ENCODE assay signal across 17 cellular contexts in the genomic region with DNA sequence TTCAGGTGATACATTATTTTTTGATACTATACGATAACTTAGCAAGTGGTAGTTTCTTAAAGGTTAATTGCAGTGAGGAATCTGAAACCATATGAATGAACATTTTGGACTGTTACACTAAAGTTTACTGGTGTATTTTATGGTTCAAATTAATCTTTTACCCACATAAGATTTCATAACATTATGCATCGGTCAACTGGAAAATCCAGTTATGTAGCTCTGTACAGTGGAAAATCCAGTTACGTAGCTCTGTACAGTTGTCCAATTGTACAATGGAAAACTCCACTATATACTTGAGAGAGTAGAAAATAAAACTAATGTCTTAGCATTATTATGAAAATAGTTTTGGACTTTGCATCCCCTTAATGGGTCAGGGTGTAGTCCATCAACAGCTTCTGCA. TPM values are rescaled to one million over a fixed set of nuclear protein-coding genes. Genes with fewer than 3 reads are reported as not detected.
DNase-seq lines count a peak whose midpoint lies in the region; ATAC-seq and TF ChIP-seq lines count a peak whose summit lies in the region.
"Had no signal": no experiment of that assay in that cellular context is flagged by ENCODE, and none has a peak within 500 bp of the region (broad histone marks: within the 10 kb centered on the region; RNA-seq: fewer than 3 reads in every experiment).

No MANE protein-coding gene starts in this region.

- H3K27me3 ChIP-seq in prostate gland (replicated peaks; ENCODE audit: insufficient read depth) (no peaks in the 10 kb centered on the region), tibial nerve (no peaks in the 10 kb centered on the region)
- H3K27me3 ChIP-seq: dorsolateral prefrontal cortex, uterus had no signal

- CTCF ChIA-PET in T-cell (lab: Charles Lee) = interaction anchor here (1.0 to 7.2 kb wide), 8 partner anchors 20 to 237 kb away, joined by 4 to 128 read pairs (median 6); a partner anchor contains a TSS

- no peak for DNase-seq in activated CD4-positive, alpha-beta T cell treated with anti-CD3 and anti-CD28 coated beads, Interleukin-2, amount 10 ng/mL, durations not matched to agents 24 days and 14 days
- no peak for DNase-seq in activated CD4-positive, alpha-beta T cell treated with anti-CD3 and anti-CD28 coated beads, Interleukin-2, amount 50 U/mL, for 1 hour
- no peak for DNase-seq in T-cell
- DNase-seq in epithelial cell of prostate (ENCODE audit: low read depth, low spot score) = peak; percentile 33
- DNase-seq in prostate gland (ENCODE audit: low spot score) = peak; percentile 55
- no peak for DNase-seq in tibial nerve (ENCODE audit: low spot score in 2 of 2)
- DNase-seq in NCI-H1105 (lab: John Stamatoyannopoulos, UW) = no peak
- no peak for DNase-seq in coronary artery (ENCODE audit: low spot score)
- DNase-seq: ACHN, DND-41, dorsolateral prefrontal cortex, NCI-H2171, nucleus accumbens, uterus, WERI-Rb-1 had no signal

- H3K4me3 Mint-ChIP-seq in activated CD4-positive, alpha-beta T cell treated with anti-CD3 and anti-CD28 coated beads, Interleukin-2, amount 10 ng/mL, durations not matched to agents 24 days and 14 days = peak overlapping the region; percentile 97
- H3K4me3 Mint-ChIP-seq in T-cell = peak overlapping the region; percentile 44 to 99 (median 67)

- no peak for ATAC-seq in T-cell (replicated peaks in 1 of 4)

- intact Hi-C loops in activated CD4-positive, alpha-beta T cell treated with anti-CD3 and anti-CD28 coated beads, Interleukin-2, amount 10 ng/mL, durations not matched to agents 24 days and 14 days (cut with micrococcal nuclease) = no loop called here
- intact Hi-C loops in prostate gland (cut with DNase I) = no loop called here

- peak overlapping the region; percentile 84 for H3K27ac ChIP-seq in epithelial cell of prostate
- peak overlapping the region; percentile 97 for H3K27ac ChIP-seq in prostate gland
- H3K27ac ChIP-seq in tibial nerve = no peak overlapping the region
- no peak overlapping the region for H3K27ac ChIP-seq in coronary artery
- H3K27ac ChIP-seq: KMS-11, WERI-Rb-1 had no signal

- POLR2A ChIA-PET in T-cell (lab: Charles Lee) = interaction anchor here in 1 of 2 donors (0.7 to 5.3 kb wide), 2 partner anchors 58 to 68 kb away, joined by 3 to 41 read pairs; a partner anchor contains a TSS

- no peak for TF ChIP-seq EP300 in tibial nerve (IDR thresholded peaks at IDR 0.05)

- H3K36me3 ChIP-seq in prostate gland (no peaks in the 10 kb centered on the region), tibial nerve (peaks cover 0 to 4% (median 0%) of the 10 kb centered on the region in 3 donors)
- H3K36me3 ChIP-seq: uterus had no signal

- 45% methylated on average over 3 of the region's 3 CpGs for WGBS in prostate gland
- WGBS in tibial nerve, 2 donors = 93 to 97% methylated on average over 3 of the region's 3 CpGs

- H3K4me1 Mint-ChIP-seq in activated CD4-positive, alpha-beta T cell treated with anti-CD3 and anti-CD28 coated beads, Interleukin-2, amount 10 ng/mL, durations not matched to agents 24 days and 14 days = peaks cover 27% of the 10 kb centered on the region
- peaks cover 42 to 49% (median 47%) of the 10 kb centered on the region in 3 donors for H3K4me1 Mint-ChIP-seq in T-cell

- H3K9me3 ChIP-seq in prostate gland = no peaks in the 10 kb centered on the region
- H3K9me3 ChIP-seq in tibial nerve = no peaks in the 10 kb centered on the region
- H3K9me3 ChIP-seq: uterus had no signal

- TF ChIP-seq CTCF in prostate gland (IDR thresholded peaks at IDR 0.05) = no peak
- TF ChIP-seq CTCF in tibial nerve (IDR thresholded peaks at IDR 0.05) = no peak
- no peak for TF ChIP-seq CTCF in coronary artery (IDR thresholded peaks at IDR 0.05)

- H3K9me3 Mint-ChIP-seq in activated CD4-positive, alpha-beta T cell treated with anti-CD3 and anti-CD28 coated beads, Interleukin-2, amount 10 ng/mL, durations not matched to agents 24 days and 14 days = no peaks in the 10 kb centered on the region
- no peaks in the 10 kb centered on the region for H3K9me3 Mint-ChIP-seq in T-cell

- no peaks in the 10 kb centered on the region for H3K27me3 Mint-ChIP-seq in activated CD4-positive, alpha-beta T cell treated with anti-CD3 and anti-CD28 coated beads, Interleukin-2, amount 10 ng/mL, durations not matched to agents 24 days and 14 days
- H3K27me3 Mint-ChIP-seq in T-cell = no peaks in the 10 kb centered on the region

- peaks cover 8% of the 10 kb centered on the region for H3K4me1 ChIP-seq in prostate gland (replicated peaks)
- peaks cover 0 to 24% (median 13%) of the 10 kb centered on the region in 4 donors for H3K4me1 ChIP-seq in tibial nerve
- H3K4me1 ChIP-seq: uterus had no signal

- TF ChIP-seq POLR2A in prostate gland (IDR thresholded peaks at IDR 0.05) (no peak), tibial nerve (IDR thresholded peaks at IDR 0.05) (no peak)

- peak overlapping the region in 1 of 2 donors; percentile 10 for H3K4me3 ChIP-seq in prostate gland
- no peak overlapping the region for H3K4me3 ChIP-seq in tibial nerve
- H3K4me3 ChIP-seq in coronary artery = no peak overlapping the region
- H3K4me3 ChIP-seq: uterus had no signal

- H3K36me3 Mint-ChIP-seq in activated CD4-positive, alpha-beta T cell treated with anti-CD3 and anti-CD28 coated beads, Interleukin-2, amount 10 ng/mL, durations not matched to agents 24 days and 14 days (ENCODE audit: low read depth) = peaks cover 17% of the 10 kb centered on the region
- H3K36me3 Mint-ChIP-seq in T-cell = peaks cover 3% of the 10 kb centered on the region

- H3K27ac Mint-ChIP-seq in activated CD4-positive, alpha-beta T cell treated with anti-CD3 and anti-CD28 coated beads, Interleukin-2, amount 10 ng/mL, durations not matched to agents 24 days and 14 days = peak overlapping the region; percentile 70
- peak overlapping the region; percentile 89 to 93 for H3K27ac Mint-ChIP-seq in T-cell

RNA-seq across cellular contexts. Expression of a gene that starts 2.0 kb away (rescaled TPM):
- total RNA-seq in activated CD4-positive, alpha-beta T cell treated with anti-CD3 and anti-CD28 coated beads, Interleukin-2, amount 10 ng/mL, durations not matched to agents 24 days and 14 days = 52.6 and 52.8 TPM in 2 replicates
- 10 to 100 TPM; 83.3 to 99.3 (median 84.9) TPM for total RNA-seq in T-cell
- total RNA-seq in prostate gland = 10 to 100 TPM; 60.7 to 86.9 TPM
- total RNA-seq in tibial nerve = 10 to 100 TPM; 43.5 to 59.6 (median 52.0) TPM

RNA-seq across cellular contexts. Expression of a gene that starts 59.5 kb away (rescaled TPM):
- total RNA-seq in activated CD4-positive, alpha-beta T cell treated with anti-CD3 and anti-CD28 coated beads, Interleukin-2, amount 10 ng/mL, durations not matched to agents 24 days and 14 days = 5.9 and 6.3 TPM in 2 replicates
- 10 to 100 TPM; 15.2 to 26.7 (median 16.7) TPM for total RNA-seq in T-cell
- 1 to 10 TPM in 1 of 2 donors, not detected in 1; 1.4 TPM for total RNA-seq in prostate gland
- total RNA-seq in tibial nerve = not detected
- total RNA-seq: dorsolateral prefrontal cortex, RPMI7951 had no signal

Comparison
In these comparisons a context has a peak if more than half of its experiments do, and no peak if none do; other contexts are left out.
1. DNase-seq: peak in epithelial cell of prostate (single experiment) and prostate gland (single experiment); none in activated CD4-positive, alpha-beta T cell treated with anti-CD3 and anti-CD28 coated beads, Interleukin-2, amount 10 ng/mL, durations not matched to agents 24 days and 14 days (single experiment), activated CD4-positive, alpha-beta T cell treated with anti-CD3 and anti-CD28 coated beads, Interleukin-2, amount 50 U/mL, for 1 hour (single experiment), T-cell (0 of 34), tibial nerve (0 of 2), NCI-H1105 (single experiment) and coronary artery (single experiment).
2. H3K27ac ChIP-seq: peak in epithelial cell of prostate (single experiment) and prostate gland (2 of 2); none in tibial nerve (0 of 4) and coronary artery (0 of 2).